Comparison of ENCODE assay signal across 8 cellular contexts in the genomic region with DNA sequence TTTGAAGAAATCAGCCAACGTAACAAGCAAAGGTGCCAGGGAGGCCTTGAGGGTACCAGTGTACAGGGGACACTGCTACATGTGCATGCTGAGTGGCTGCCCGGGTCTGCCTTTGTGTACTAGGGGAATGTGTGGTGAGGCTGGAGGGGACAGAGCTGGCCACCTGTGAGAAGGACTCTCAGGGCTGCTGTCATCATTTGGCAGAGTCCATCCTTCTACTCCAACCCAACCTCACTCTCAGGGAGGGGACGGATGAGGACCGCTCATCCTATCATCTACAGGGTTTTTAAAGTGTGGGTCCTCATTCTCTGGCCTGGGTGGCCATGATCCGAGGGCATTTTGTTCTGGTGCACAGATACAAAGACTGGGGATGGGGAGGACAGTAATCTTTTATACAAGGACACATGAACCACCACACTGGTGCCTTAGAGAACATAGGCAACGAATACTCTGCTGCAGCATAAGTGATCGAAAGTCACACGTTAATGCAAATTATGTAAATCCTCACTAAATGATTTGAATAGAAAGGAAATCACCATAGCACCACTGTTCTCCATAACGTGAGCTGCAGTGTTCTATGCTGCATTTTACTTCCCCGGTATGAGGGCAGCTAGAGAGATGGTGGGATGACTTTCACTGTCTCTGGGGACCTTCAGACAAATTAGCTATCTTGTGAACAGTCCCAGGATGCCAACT.
A peak's percentile ranks its signal among the peaks of the same experiment; 100 is the strongest.
DNase-seq lines count a peak whose midpoint lies in the region; ATAC-seq, FAIRE-seq and TF ChIP-seq lines count a peak whose summit lies in the region.

No MANE protein-coding gene starts in this region.

- H3K4me3 Mint-ChIP-seq in progenitor cell of endocrine pancreas (ENCODE audit: low read depth): no peak overlapping the region

- H3K4me1 ChIP-seq in GM12878 (ENCODE audit: control insufficient read depth, insufficient read depth, low read length): peaks cover 44% of the 10 kb centered on the region

- H3K36me3 ChIP-seq in GM12878 (ENCODE audit: control insufficient read depth in 2 of 2, insufficient read depth in 2 of 2, low read length in 1 of 2): peaks cover 0 to 5% of the 10 kb centered on the region in 2 experiments; a peak in 1 of 4 replicates

- peak overlapping the region; percentile 98 for H3K27ac ChIP-seq in GM12878 (ENCODE audit: control insufficient read depth, insufficient read depth)

- RAD21 ChIA-PET in GM12878 (lab: Charles Lee; ENCODE audit: unreplicated experiment): interaction anchor here (0.8 to 3.9 kb wide), 31 partner anchors 10 to 343 kb away, joined by 3 to 215 read pairs (median 7); partner anchors contain the start of gene ATXN1

- H4K20me1 ChIP-seq in GM12878 (ENCODE audit: control insufficient read depth, insufficient read depth): no peaks in the 10 kb centered on the region

- H3K9ac ChIP-seq in GM12878 (ENCODE audit: control insufficient read depth, insufficient read depth, low read length): peak overlapping the region; percentile 75

- H3K4me1 Mint-ChIP-seq in progenitor cell of endocrine pancreas (ENCODE audit: low read depth): peaks cover 5% of the 10 kb centered on the region

- TF ChIP-seq EP300 in GM12878 (IDR thresholded peaks at IDR 0.05; ENCODE audit: borderline replicate concordance in 1 of 2, control insufficient read depth in 1 of 2, low read depth in 2 of 2, low read length in 2 of 2): peak; percentile 61 to 81; a peak in 2 of 4 replicates

- H3K9me3 Mint-ChIP-seq in progenitor cell of endocrine pancreas (ENCODE audit: low read depth): no peaks in the 10 kb centered on the region

- H3K27ac Mint-ChIP-seq in progenitor cell of endocrine pancreas: no peak overlapping the region

- H2AFZ ChIP-seq in GM12878 (ENCODE audit: control insufficient read depth, low read depth, low read length): no peak overlapping the region

- H3K27me3 Mint-ChIP-seq in progenitor cell of endocrine pancreas: no peaks in the 10 kb centered on the region

- in situ Hi-C loops in GM12878 (cut with MboI): loop anchor here (5.0 to 10.0 kb wide), 3 partner anchors 53 to 345 kb away; partner anchors contain the start of gene ATXN1

- H3K9me3 ChIP-seq in GM12878 (replicated peaks; ENCODE audit: control insufficient read depth, insufficient read depth, low read length): no peaks in the 10 kb centered on the region

- peaks cover 16% of the 10 kb centered on the region for H3K79me2 ChIP-seq in GM12878 (ENCODE audit: control insufficient read depth, insufficient read depth, low read length)

- ATAC-seq in GM19395 (IDR thresholded peaks at IDR 0.05; ENCODE audit: unreplicated experiment) (peak; percentile 60), HG03103 (IDR thresholded peaks at IDR 0.05; ENCODE audit: low read depth, unreplicated experiment) (peak; percentile 51), GM12878 (peak; percentile 78)

- no peaks in the 10 kb centered on the region for H3K36me3 Mint-ChIP-seq in progenitor cell of endocrine pancreas (ENCODE audit: insufficient read depth)

- FAIRE-seq in GM12878 (lab: Jason Lieb, UNC): peak; percentile 87

- CTCF ChIA-PET in GM10248 (lab: Yijun Ruan, JAX) (interaction anchor here (0.7 to 2.8 kb wide), 15 partner anchors 9 to 350 kb away, joined by 3 to 20 read pairs (median 4); partner anchors contain the start of gene ATXN1), GM12878 (lab: Yijun Ruan, JAX) (interaction anchor here (0.6 to 4.2 kb wide), 24 partner anchors 9 to 343 kb away, joined by 3 to 51 read pairs (median 7); no protein-coding TSS in a partner anchor)

- no peak for TF ChIP-seq CTCF in GM10248 (IDR thresholded peaks at IDR 0.05; ENCODE audit: control extremely low read depth, extremely low read depth, low read depth, missing control alignments)
- TF ChIP-seq CTCF in GM12878 (IDR thresholded peaks at IDR 0.05 in 2 of 3, conservative IDR thresholded peaks at IDR 0.05 in 1 of 3; ENCODE audit: control insufficient read depth in 2 of 3, extremely low read depth in 1 of 3, insufficient read depth in 1 of 3, low read depth in 3 of 3, low read length in 3 of 3): no peak
- no peak for TF ChIP-seq CTCF in progenitor cell of endocrine pancreas (IDR thresholded peaks at IDR 0.05; ENCODE audit: unreplicated experiment)

- 39% methylated on average over 10 of the region's 10 CpGs for WGBS in GM12878 (ENCODE audit: insufficient coverage, insufficient replicate concordance, low lambda C conversion rate, missing lambda C conversion rate)

- no peaks in the 10 kb centered on the region for H3K27me3 ChIP-seq in GM12878 (replicated peaks in 1 of 2; ENCODE audit: control insufficient read depth in 2 of 2, insufficient read depth in 2 of 2, low read length in 1 of 2)

- no TSS peak for BruUV-seq in GM12878 (replicated peaks; lab: Mats Ljungman, UMichigan)

- SMC1A ChIA-PET in GM12878 (lab: Charles Lee; ENCODE audit: uncharacterized antibody, unreplicated experiment): interaction anchor here (0.8 to 8.5 kb wide), 42 partner anchors 9 to 343 kb away, joined by 3 to 338 read pairs (median 4); partner anchors contain the start of gene ATXN1

- intact Hi-C loops in GM12878 (cut with micrococcal nuclease; ENCODE audit: unreplicated experiment): loop anchor here (1.0 to 5.0 kb wide), 3 partner anchors 52 to 268 kb away; no protein-coding TSS in a partner anchor

- POLR2A ChIA-PET in GM10248 (lab: Yijun Ruan, JAX): interaction anchor here (0.8 to 1.9 kb wide), 3 partner anchors 20 to 97 kb away, joined by 3 to 7 read pairs (median 3); no protein-coding TSS in a partner anchor
- POLR2A ChIA-PET in GM12878 (lab: Charles Lee): interaction anchor here (0.6 to 5.0 kb wide), 17 partner anchors 12 to 272 kb away, joined by 3 to 134 read pairs (median 6); no protein-coding TSS in a partner anchor

- H3K4me3 ChIP-seq in GM12878: 0 out of 2 replicates have a peak overlapping the region, but pooled peaks have one; percentile 5

- DNase-seq in GM10248 (ENCODE audit: extremely low spot score): peak; percentile 55
- DNase-seq in GM12878 (ENCODE audit: low read depth, low spot score): peak; percentile 96
- DNase-seq in NCI-H1436 (lab: John Stamatoyannopoulos, UW): no peak
- DNase-seq in NCI-H1436 treated with DMSO at 0.1 percent for 48 hours (lab: John Stamatoyannopoulos, UW): no peak
- no peak for DNase-seq in SW480 (ENCODE audit: low spot score)
- no peak for DNase-seq in progenitor cell of endocrine pancreas (ENCODE audit: low spot score, unreplicated experiment)

- H3K4me2 ChIP-seq in GM12878 (ENCODE audit: control insufficient read depth, insufficient read depth): peak overlapping the region; percentile 75

- no peak for TF ChIP-seq RAD21 in GM12878 (IDR thresholded peaks at IDR 0.05; ENCODE audit: insufficient read depth, low read depth, low read length)

- peak; percentile 65 for TF ChIP-seq POLR2A in GM12878 (IDR thresholded peaks at IDR 0.05; ENCODE audit: low read depth, low read length)

TF ChIP-seq in GM12878, 131 proteins besides CTCF, POLR2A, EP300 and RAD21 (continues in another document):
- no peak for TF ChIP-seq WRNIP1 (IDR thresholded peaks at IDR 0.05; ENCODE audit: borderline replicate concordance, low read depth, low read length)
- no peak for TF ChIP-seq USF2 (IDR thresholded peaks at IDR 0.05; ENCODE audit: borderline replicate concordance, low read depth, low read length)
- TF ChIP-seq, protein P1, sequence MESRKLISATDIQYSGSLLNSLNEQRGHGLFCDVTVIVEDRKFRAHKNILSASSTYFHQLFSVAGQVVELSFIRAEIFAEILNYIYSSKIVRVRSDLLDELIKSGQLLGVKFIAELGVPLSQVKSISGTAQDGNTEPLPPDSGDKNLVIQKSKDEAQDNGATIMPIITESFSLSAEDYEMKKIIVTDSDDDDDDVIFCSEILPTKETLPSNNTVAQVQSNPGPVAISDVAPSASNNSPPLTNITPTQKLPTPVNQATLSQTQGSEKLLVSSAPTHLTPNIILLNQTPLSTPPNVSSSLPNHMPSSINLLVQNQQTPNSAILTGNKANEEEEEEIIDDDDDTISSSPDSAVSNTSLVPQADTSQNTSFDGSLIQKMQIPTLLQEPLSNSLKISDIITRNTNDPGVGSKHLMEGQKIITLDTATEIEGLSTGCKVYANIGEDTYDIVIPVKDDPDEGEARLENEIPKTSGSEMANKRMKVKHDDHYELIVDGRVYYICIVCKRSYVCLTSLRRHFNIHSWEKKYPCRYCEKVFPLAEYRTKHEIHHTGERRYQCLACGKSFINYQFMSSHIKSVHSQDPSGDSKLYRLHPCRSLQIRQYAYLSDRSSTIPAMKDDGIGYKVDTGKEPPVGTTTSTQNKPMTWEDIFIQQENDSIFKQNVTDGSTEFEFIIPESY (IDR thresholded peaks at IDR 0.05): no peak
- TF ChIP-seq RELB (IDR thresholded peaks at IDR 0.05; ENCODE audit: low read depth): no peak
- no peak for TF ChIP-seq FOS (IDR thresholded peaks at IDR 0.05; ENCODE audit: borderline replicate concordance, extremely low read depth, insufficient read length)
- TF ChIP-seq POLR2AphosphoS5 (IDR thresholded peaks at IDR 0.05; ENCODE audit: low read length): peak; percentile 98
- TF ChIP-seq, protein P2, sequence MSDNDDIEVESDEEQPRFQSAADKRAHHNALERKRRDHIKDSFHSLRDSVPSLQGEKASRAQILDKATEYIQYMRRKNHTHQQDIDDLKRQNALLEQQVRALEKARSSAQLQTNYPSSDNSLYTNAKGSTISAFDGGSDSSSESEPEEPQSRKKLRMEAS (IDR thresholded peaks at IDR 0.05; ENCODE audit: low read depth, low read length): no peak; the same call in 1 of the 2 replicates

Comparison
In these comparisons a context has a peak if more than half of its experiments do, and no peak if none do; other contexts are left out.
1. DNase-seq: peak in GM10248 (single experiment) and GM12878 (single experiment); none in NCI-H1436 (single experiment), NCI-H1436 treated with DMSO at 0.1 percent for 48 hours (single experiment), SW480 (single experiment) and progenitor cell of endocrine pancreas (single experiment).
2. Peak in every context shown above with its lines, with median percentiles within 50 percentile points of each other: ATAC-seq.